ENCODE assay signal across 12 cellular contexts in genomic region chr6:20661721-20662120, GRCh38.
A peak's percentile ranks its signal among the peaks of the same experiment; 100 is the strongest.
DNase-seq lines count a peak whose midpoint lies in the region; ATAC-seq, FAIRE-seq and TF ChIP-seq lines count a peak whose summit lies in the region.
"Had no signal": no experiment of that assay in that cellular context is flagged by ENCODE, and none has a peak within 500 bp of the region (broad histone marks: within the 10 kb centered on the region; RNA-seq: fewer than 3 reads in every experiment).

No MANE protein-coding gene starts in this region.

- H3K79me2 ChIP-seq in endothelial cell of umbilical vein (ENCODE audit: control insufficient read depth, insufficient read depth, low read length): no peaks in the 10 kb centered on the region

- H3K27me3 ChIP-seq in endothelial cell of umbilical vein (ENCODE audit: control insufficient read depth in 2 of 2, insufficient read depth in 2 of 2, low read length in 2 of 2): no peaks in the 10 kb centered on the region
- H3K27me3 ChIP-seq in effector memory CD4-positive, alpha-beta T cell (replicated peaks; ENCODE audit: control insufficient read depth, insufficient read depth, low read length, poor library complexity, severe bottlenecking): no peaks in the 10 kb centered on the region

- dilution Hi-C loops in endothelial cell of umbilical vein (cut with MboI; ENCODE audit: extremely low pct_ligation_motif_present, low sequenced_read_pairs): no loop called here

- H3K9me1 ChIP-seq in endothelial cell of umbilical vein (replicated peaks; ENCODE audit: control insufficient read depth, extremely low read depth, insufficient read depth, low read length): no peaks in the 10 kb centered on the region

- peak overlapping the region; percentile 38 for H3K4me2 ChIP-seq in endothelial cell of umbilical vein (ENCODE audit: insufficient read depth, low read length)
- H3K4me2 ChIP-seq: PC-9 had no signal

- TF ChIP-seq CTCF in HEK293 (tag by site-specific recombination; IDR thresholded peaks at IDR 0.05): no peak
- no peak for TF ChIP-seq CTCF in endothelial cell of umbilical vein (IDR thresholded peaks at IDR 0.05; ENCODE audit: extremely low read depth in 1 of 2, insufficient read depth in 1 of 2, low read depth in 1 of 2, low read length in 2 of 2)

- H3K4me1 ChIP-seq in HEK293 (ENCODE audit: control insufficient read depth, insufficient read depth, low read length) (peaks cover 26% of the 10 kb centered on the region), endothelial cell of umbilical vein (ENCODE audit: control insufficient read depth, extremely low read depth, insufficient read depth, low read length) (peaks cover 10% of the 10 kb centered on the region)
- peaks cover 3% of the 10 kb centered on the region for H3K4me1 ChIP-seq in effector memory CD4-positive, alpha-beta T cell (ENCODE audit: control insufficient read depth, insufficient read depth, low read length, poor library complexity, severe bottlenecking)
- H3K4me1 ChIP-seq: Caco-2 had no signal

- no peak overlapping the region for H3K27ac ChIP-seq in HEK293 (ENCODE audit: extremely low read depth, low read depth, low read length)
- peak overlapping the region; percentile 16 for H3K27ac ChIP-seq in endothelial cell of umbilical vein (ENCODE audit: insufficient read depth, low read depth, low read length)
- H3K27ac ChIP-seq in effector memory CD4-positive, alpha-beta T cell (ENCODE audit: insufficient read depth, low read length, poor library complexity, severe bottlenecking): no peak overlapping the region
- H3K27ac ChIP-seq: PC-9 had no signal

- POLR2A ChIA-PET in HEK293 (lab: Yijun Ruan, JAX) (no interaction called here), endothelial cell of umbilical vein (lab: Charles Lee) (no interaction called here)

- no peak for ATAC-seq in activated CD4-positive, CD25-positive, alpha-beta regulatory T cell treated with anti-CD3 and anti-CD28 coated beads, Interleukin-2, amount 50 U/mL, for 24 hours
- ATAC-seq in GM18505 (IDR thresholded peaks at IDR 0.05; ENCODE audit: unreplicated experiment): no peak

- H3K9ac ChIP-seq in endothelial cell of umbilical vein (replicated peaks; ENCODE audit: extremely low read depth, insufficient read depth, low read length): no peak overlapping the region

- H3K36me3 ChIP-seq in HEK293 (ENCODE audit: control insufficient read depth in 2 of 2, insufficient read depth in 1 of 2, low read length in 2 of 2) (no peaks in the 10 kb centered on the region), endothelial cell of umbilical vein (ENCODE audit: control insufficient read depth in 2 of 2, extremely low read depth in 1 of 2, insufficient read depth in 2 of 2, low read length in 2 of 2) (no peaks in the 10 kb centered on the region)
- no peaks in the 10 kb centered on the region for H3K36me3 ChIP-seq in effector memory CD4-positive, alpha-beta T cell (ENCODE audit: control insufficient read depth, insufficient read depth, low read length)

- CTCF ChIA-PET in HEK293 (lab: Yijun Ruan, JAX) (no interaction called here), endothelial cell of umbilical vein (lab: Charles Lee) (no interaction called here)

- TF ChIP-seq POLR2A in endothelial cell of umbilical vein (IDR thresholded peaks at IDR 0.05; ENCODE audit: low read depth, low read length) (no peak), GM18505 (IDR thresholded peaks at IDR 0.05; ENCODE audit: borderline replicate concordance, extremely low read depth, insufficient read depth, insufficient read length) (no peak)

- peak; percentile 69 for FAIRE-seq in endothelial cell of umbilical vein (lab: Jason Lieb, UNC)

- H3K9me3 ChIP-seq in HEK293 (ENCODE audit: control insufficient read depth, insufficient read depth, low read depth, low read length) (no peaks in the 10 kb centered on the region), endothelial cell of umbilical vein (replicated peaks; ENCODE audit: control insufficient read depth, insufficient read depth, low read length) (no peaks in the 10 kb centered on the region)
- no peaks in the 10 kb centered on the region for H3K9me3 ChIP-seq in effector memory CD4-positive, alpha-beta T cell (ENCODE audit: control insufficient read depth, low read length)
- H3K9me3 ChIP-seq: Caco-2 had no signal

- H3K4me3 ChIP-seq in HEK293 (ENCODE audit: low read depth, low read length) (no peak overlapping the region), endothelial cell of umbilical vein (replicated peaks in 1 of 3; ENCODE audit: insufficient read depth in 1 of 3, low read depth in 1 of 3, low read length in 3 of 3) (no peak overlapping the region)
- H3K4me3 ChIP-seq in effector memory CD4-positive, alpha-beta T cell (ENCODE audit: insufficient read depth, low read depth, low read length, poor library complexity, severe bottlenecking): no peak overlapping the region
- H3K4me3 ChIP-seq: PC-9 had no signal

- intact Hi-C loops in endothelial cell of umbilical vein (cut with micrococcal nuclease): no loop called here

- DNase-seq in NCI-H345 (lab: John Stamatoyannopoulos, UW) (peak; percentile 81), endothelial cell of umbilical vein (ENCODE audit: low read depth, low spot score) (peak; percentile 88), pulmonary artery endothelial cell (ENCODE audit: low read depth, low spot score) (peak; percentile 73), NCI-H2107 (lab: John Stamatoyannopoulos, UW) (no peak)
- no peak for DNase-seq in effector memory CD4-positive, alpha-beta T cell
- DNase-seq: Caco-2, immature natural killer cell, nucleus accumbens, PC-9 had no signal

- no peak overlapping the region for H2AFZ ChIP-seq in endothelial cell of umbilical vein (ENCODE audit: low read depth, low read length)
- H2AFZ ChIP-seq: PC-9 had no signal

- no peaks in the 10 kb centered on the region for H4K20me1 ChIP-seq in endothelial cell of umbilical vein (replicated peaks; ENCODE audit: control insufficient read depth, extremely low read depth, insufficient read depth, low read length)

- BruUV-seq in endothelial cell of umbilical vein (replicated peaks; lab: Mats Ljungman, UMichigan): no TSS peak

TF ChIP-seq in HEK293, 187 proteins besides CTCF, POLR2A, EP300 and RAD21 (continues in another document):
- no peak for TF ChIP-seq ZNF785 (tag by site-specific recombination; IDR thresholded peaks at IDR 0.05)
- no peak for TF ChIP-seq ZNF391 (tag by site-specific recombination; IDR thresholded peaks at IDR 0.05; ENCODE audit: borderline replicate concordance, low read depth)
- no peak for TF ChIP-seq ZNF280C (tag by site-specific recombination; IDR thresholded peaks at IDR 0.05)
- TF ChIP-seq FEZF1 (tag by site-specific recombination; IDR thresholded peaks at IDR 0.05): peak; percentile 80
- TF ChIP-seq ZNF544 (tag by site-specific recombination; IDR thresholded peaks at IDR 0.05): no peak
- TF ChIP-seq GLIS1 (tag by site-specific recombination; IDR thresholded peaks at IDR 0.05): no peak
- TF ChIP-seq KLF8 (tag by site-specific recombination; IDR thresholded peaks at IDR 0.05): 0 out of 2 replicates have a peak, but pooled peaks have one; percentile 23

TF ChIP-seq in endothelial cell of umbilical vein, 7 proteins besides CTCF, POLR2A, EP300 and RAD21:
- no peak for TF ChIP-seq POLR2AphosphoS5 (IDR thresholded peaks at IDR 0.05; ENCODE audit: insufficient read depth, low read depth, low read length)

Comparison
In these comparisons a context has a peak if more than half of its experiments do, and no peak if none do; other contexts are left out.
1. DNase-seq: peak in NCI-H345 (single experiment), endothelial cell of umbilical vein (single experiment) and pulmonary artery endothelial cell (single experiment); none in NCI-H2107 (single experiment) and effector memory CD4-positive, alpha-beta T cell (0 of 3).